Comparison of ENCODE assay signal across 1 cellular context in the genomic region with DNA sequence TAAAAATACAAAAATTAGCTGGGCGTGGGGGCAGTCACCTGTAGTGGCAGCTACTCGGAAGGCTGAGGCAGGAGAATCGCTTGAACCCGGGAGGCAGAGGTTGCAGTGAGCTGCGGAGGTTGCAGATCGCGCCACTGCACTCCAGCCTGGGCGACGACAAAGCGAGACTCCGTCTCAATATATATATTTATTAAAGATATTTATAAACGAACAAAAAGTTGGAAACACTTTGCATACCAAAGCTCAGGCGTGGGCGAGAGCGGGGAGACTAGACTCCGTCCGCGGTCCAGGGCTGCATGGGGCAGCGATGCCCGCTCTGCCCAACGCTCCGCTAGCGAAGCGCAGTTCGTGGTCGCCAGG.
TF ChIP-seq lines count a peak whose summit lies in the region.

No MANE protein-coding gene starts in this region.

TF ChIP-seq in HepG2, 621 proteins besides CTCF, POLR2A, EP300 and RAD21:
- peak; percentile 3 for TF ChIP-seq RBM39 (IDR thresholded peaks at IDR 0.05; ENCODE audit: low read depth, low read length, poor library complexity, severe bottlenecking)
- TF ChIP-seq ZNF567 (CRISPR knock-in tag; IDR thresholded peaks at IDR 0.05; ENCODE audit: borderline replicate concordance) = no peak
